In the genomic region with DNA sequence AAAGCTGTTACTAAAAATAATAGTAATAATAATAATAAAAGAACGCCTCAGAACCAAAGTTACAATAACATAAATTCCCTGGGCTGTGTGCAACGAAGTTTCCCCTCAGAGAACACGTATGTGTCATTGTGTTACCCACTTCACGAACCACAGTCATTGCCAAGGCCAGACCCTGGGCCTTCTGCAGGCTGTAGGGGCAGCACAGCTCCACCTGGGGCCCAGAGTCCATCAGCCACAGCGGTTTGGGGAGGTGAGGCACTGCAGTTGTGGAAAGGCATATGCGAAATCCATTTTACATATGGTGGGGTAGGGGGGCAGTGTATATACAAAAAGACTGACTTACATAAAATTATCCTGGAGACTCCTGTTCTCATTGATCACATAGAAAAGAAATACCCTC, we compare ENCODE assay signal across 14 cellular contexts.
"Had no signal": no experiment of that assay in that cellular context is flagged by ENCODE, and none has a peak within 500 bp of the region (broad histone marks: within the 10 kb centered on the region; RNA-seq: fewer than 3 reads in every experiment).

No MANE protein-coding gene starts in this region.

- ATAC-seq: activated CD8-positive, alpha-beta memory T cell treated with anti-CD3 and anti-CD28 coated beads, Interleukin-2, amount 10 ng/mL, durations not matched to agents 7 days and 5 days; left colon; naive thymus-derived CD4-positive, alpha-beta T cell had no signal

- FAIRE-seq: islet of Langerhans, pancreas had no signal

- H3K4me3 Mint-ChIP-seq: activated CD8-positive, alpha-beta memory T cell treated with anti-CD3 and anti-CD28 coated beads, Interleukin-2, amount 10 ng/mL, durations not matched to agents 7 days and 5 days; activated T-cell treated with anti-CD3 and anti-CD28 coated beads, Interleukin-2, amount 50 U/mL, for 24 hours; naive thymus-derived CD4-positive, alpha-beta T cell had no signal

- H3K27ac ChIP-seq: cardiac muscle cell, pancreas, tibial nerve had no signal

- H3K27ac Mint-ChIP-seq: activated CD8-positive, alpha-beta memory T cell treated with anti-CD3 and anti-CD28 coated beads, Interleukin-2, amount 10 ng/mL, durations not matched to agents 7 days and 5 days; activated T-cell treated with anti-CD3 and anti-CD28 coated beads, Interleukin-2, amount 50 U/mL, for 24 hours had no signal

- H3K9me3 ChIP-seq: adrenal gland, pancreas, tibial nerve had no signal

- H3K36me3 Mint-ChIP-seq: activated CD8-positive, alpha-beta memory T cell treated with anti-CD3 and anti-CD28 coated beads, Interleukin-2, amount 10 ng/mL, durations not matched to agents 7 days and 5 days had no signal

- H3K36me3 ChIP-seq: adrenal gland, cardiac muscle cell, pancreas had no signal

- H3K4me1 ChIP-seq: pancreas had no signal

- H3K4me3 ChIP-seq: adrenal gland, cardiac muscle cell, lung, pancreas, tibial nerve had no signal

- H3K27me3 ChIP-seq: adrenal gland, cardiac muscle cell, pancreas, tibial nerve had no signal

- H3K9me3 Mint-ChIP-seq: activated T-cell treated with anti-CD3 and anti-CD28 coated beads, Interleukin-2, amount 50 U/mL, for 24 hours had no signal

- DNase-seq: activated CD4-positive, alpha-beta T cell treated with anti-CD3 and anti-CD28 coated beads, Interleukin-2, amount 50 U/mL, for 48 hours; activated CD4-positive, CD25-positive, alpha-beta regulatory T cell treated with anti-CD3 and anti-CD28 coated beads, Interleukin-2, amount 50 U/mL, for 72 hours; activated CD8-positive, alpha-beta memory T cell treated with anti-CD3 and anti-CD28 coated beads, Interleukin-2, amount 10 ng/mL, durations not matched to agents 7 days and 5 days; activated naive CD4-positive, alpha-beta T cell treated with anti-CD3 and anti-CD28 coated beads, Interleukin-2, amount 50 U/mL, for 16 hours; activated T-cell treated with anti-CD3 and anti-CD28 coated beads, Interleukin-2, amount 50 U/mL, for 24 hours; adrenal gland; left colon; naive thymus-derived CD4-positive, alpha-beta T cell; pancreas; stimulated activated CD4-positive, alpha-beta T cell treated with anti-CD3 and anti-CD28 coated beads, Interleukin-1b, Interleukin-23, amount 100 ng/mL, for 48 hours had no signal
